ENCODE assay signal across 29 cellular contexts in genomic region chrX:68839771-68840170, GRCh38.
"Had no signal": no experiment of that assay in that cellular context is flagged by ENCODE, and none has a peak within 500 bp of the region (broad histone marks: within the 10 kb centered on the region; RNA-seq: fewer than 3 reads in every experiment).

No MANE protein-coding gene starts in this region.

- H3K27me3 ChIP-seq: cardiac muscle cell, colonic mucosa, esophagus squamous epithelium, pancreas, right atrium auricular region, spleen, suprapubic skin had no signal

- H3K9me3 Mint-ChIP-seq: central memory CD8-positive, alpha-beta T cell; dendritic cell treated with granulocyte-macrophage colony-stimulating factor and Interleukin-4, amounts not matched to agents 40 ng/mL and 50 ng/mL, for 4 days; immature natural killer cell; stimulated activated memory B cell treated with anti-CD40 and anti-IgM and Interleukin-4, amounts not matched to agents 10 μg/mL and 1 μg/mL and 100 μg/mL, for 72 hours had no signal

- H3K4me1 Mint-ChIP-seq: immature natural killer cell had no signal

- H3K36me3 ChIP-seq: colonic mucosa, pancreas, prostate gland had no signal

- H3K27me3 Mint-ChIP-seq: central memory CD8-positive, alpha-beta T cell; dendritic cell treated with granulocyte-macrophage colony-stimulating factor and Interleukin-4, amounts not matched to agents 40 ng/mL and 50 ng/mL, for 4 days; naive B cell; stimulated activated memory B cell treated with anti-CD40 and anti-IgM and Interleukin-4, amounts not matched to agents 10 μg/mL and 1 μg/mL and 100 μg/mL, for 72 hours had no signal

- H3K4me3 ChIP-seq: cardiac muscle cell, colonic mucosa, esophagus squamous epithelium, heart right ventricle, lower lobe of right lung, mucosa of descending colon, pancreas, prostate gland, right atrium auricular region, skin epidermis, spleen, suprapubic skin had no signal

- H3K4me3 Mint-ChIP-seq: central memory CD8-positive, alpha-beta T cell; dendritic cell treated with granulocyte-macrophage colony-stimulating factor and Interleukin-4, amounts not matched to agents 40 ng/mL and 50 ng/mL, for 4 days; immature natural killer cell; nephron progenitor cell; stimulated activated memory B cell treated with anti-CD40 and anti-IgM and Interleukin-4, amounts not matched to agents 10 μg/mL and 1 μg/mL and 100 μg/mL, for 72 hours had no signal

- H3K4me1 ChIP-seq: prostate gland had no signal

- FAIRE-seq: keratinocyte, pancreas had no signal

- H3K9me3 ChIP-seq: colonic mucosa, esophagus squamous epithelium, heart right ventricle, lower lobe of right lung, mucosa of descending colon, pancreas, prostate gland, right atrium auricular region, spleen, suprapubic skin had no signal

- H3K27ac ChIP-seq: cardiac muscle cell, esophagus squamous epithelium, heart right ventricle, lower lobe of right lung, pancreas, prostate gland, right atrium auricular region, skin epidermis, spleen, suprapubic skin had no signal

- DNase-seq: colonic mucosa; effector memory CD4-positive, alpha-beta T cell; erythroblast; esophagus squamous epithelium; foreskin melanocyte; glutamatergic neuron; heart right ventricle; hippocampal formation; immature natural killer cell; left ventricle myocardium superior; lower lobe of right lung; mucosa of descending colon; naive B cell; nephron progenitor cell; nucleus accumbens; pancreas; spleen; stimulated activated CD4-positive, alpha-beta T cell treated with anti-CD3 and anti-CD28 coated beads, Interleukin-4, amount 100 ng/mL, for 4 hours; stimulated activated naive CD8-positive, alpha-beta T cell treated with anti-CD3 and anti-CD28 coated beads, Interleukin-15, Interleukin-2, amounts not matched to agents 100 U/mL and 50 U/mL, for 24 hours; trophoblast cell had no signal

- H3K27ac Mint-ChIP-seq: dendritic cell treated with granulocyte-macrophage colony-stimulating factor and Interleukin-4, amounts not matched to agents 40 ng/mL and 50 ng/mL, for 4 days; immature natural killer cell; nephron progenitor cell; stimulated activated memory B cell treated with anti-CD40 and anti-IgM and Interleukin-4, amounts not matched to agents 10 μg/mL and 1 μg/mL and 100 μg/mL, for 72 hours had no signal

- ATAC-seq: heart right ventricle; left ventricle myocardium superior; lower lobe of right lung; mucosa of descending colon; pancreas; stimulated activated memory B cell treated with anti-CD40 and anti-IgM and Interleukin-4, amounts not matched to agents 10 μg/mL and 1 μg/mL and 100 μg/mL, for 72 hours; stimulated activated naive CD8-positive, alpha-beta T cell treated with anti-CD3 and anti-CD28 coated beads, Interleukin-15, Interleukin-2, amounts not matched to agents 100 U/mL and 50 U/mL, for 24 hours had no signal
